In genomic region chr3:42591811-42592210, GRCh38 we compare ENCODE assay signal across 9 cellular contexts. TPM values are rescaled to one million over a fixed set of nuclear protein-coding genes. Genes with fewer than 3 reads are reported as not detected.
DNase-seq lines count a peak whose midpoint lies in the region; ATAC-seq, FAIRE-seq and TF ChIP-seq lines count a peak whose summit lies in the region.
"Had no signal": no experiment of that assay in that cellular context is flagged by ENCODE, and none has a peak within 500 bp of the region (broad histone marks: within the 10 kb centered on the region; RNA-seq: fewer than 3 reads in every experiment).

No MANE protein-coding gene starts in this region.

- peak overlapping the region; percentile 84 for H3K4me3 Mint-ChIP-seq in activated CD8-positive, alpha-beta memory T cell treated with anti-CD3 and anti-CD28 coated beads, Interleukin-2, amount 10 ng/mL, durations not matched to agents 7 days and 5 days
- H3K4me3 Mint-ChIP-seq in activated naive CD8-positive, alpha-beta T cell treated with anti-CD3 and anti-CD28 coated beads for 36 hours, result peak overlapping the region; percentile 92

- H3K4me3 ChIP-seq in iPS-18a (ENCODE audit: low read length), result peak overlapping the region; percentile 77
- peak overlapping the region; percentile 81 for H3K4me3 ChIP-seq in suprapubic skin
- peak overlapping the region in 1 of 2 donors; percentile 66 for H3K4me3 ChIP-seq in small intestine (ENCODE audit: low read depth in 1 of 2, low read length in 2 of 2)

- CTCF ChIA-PET in activated CD8-positive, alpha-beta memory T cell treated with anti-CD3 and anti-CD28 coated beads, Interleukin-2, amount 10 ng/mL, durations not matched to agents 7 days and 5 days (lab: Charles Lee), result interaction anchor here (1.6 to 2.8 kb wide), 3 partner anchors 9 to 90 kb away, joined by 8 to 20 read pairs (median 14); partner anchors contain the start of genes NKTR, SEC22C and VIPR1

- H3K9me3 Mint-ChIP-seq in activated CD8-positive, alpha-beta memory T cell treated with anti-CD3 and anti-CD28 coated beads, Interleukin-2, amount 10 ng/mL, durations not matched to agents 7 days and 5 days (ENCODE audit: low read depth), result no peaks in the 10 kb centered on the region
- no peaks in the 10 kb centered on the region for H3K9me3 Mint-ChIP-seq in activated naive CD8-positive, alpha-beta T cell treated with anti-CD3 and anti-CD28 coated beads for 36 hours

- no peak for TF ChIP-seq CTCF in suprapubic skin (IDR thresholded peaks at IDR 0.05)

- H3K27ac ChIP-seq in iPS-18a (ENCODE audit: low read length), result no peak overlapping the region
- H3K27ac ChIP-seq in suprapubic skin, result peak overlapping the region; percentile 87
- peak overlapping the region in 1 of 2 donors; percentile 80 for H3K27ac ChIP-seq in small intestine (ENCODE audit: low read depth in 1 of 2, low read length in 1 of 2)

- H3K27me3 Mint-ChIP-seq in activated CD8-positive, alpha-beta memory T cell treated with anti-CD3 and anti-CD28 coated beads, Interleukin-2, amount 10 ng/mL, durations not matched to agents 7 days and 5 days, result no peaks in the 10 kb centered on the region
- H3K27me3 Mint-ChIP-seq in activated naive CD8-positive, alpha-beta T cell treated with anti-CD3 and anti-CD28 coated beads for 36 hours, result no peaks in the 10 kb centered on the region

- H3K27ac Mint-ChIP-seq in activated CD8-positive, alpha-beta memory T cell treated with anti-CD3 and anti-CD28 coated beads, Interleukin-2, amount 10 ng/mL, durations not matched to agents 7 days and 5 days, result peak overlapping the region; percentile 98
- H3K27ac Mint-ChIP-seq in activated naive CD8-positive, alpha-beta T cell treated with anti-CD3 and anti-CD28 coated beads for 36 hours, result peak overlapping the region; percentile 94

- peaks cover 35% of the 10 kb centered on the region for H3K36me3 Mint-ChIP-seq in activated CD8-positive, alpha-beta memory T cell treated with anti-CD3 and anti-CD28 coated beads, Interleukin-2, amount 10 ng/mL, durations not matched to agents 7 days and 5 days
- H3K36me3 Mint-ChIP-seq in activated naive CD8-positive, alpha-beta T cell treated with anti-CD3 and anti-CD28 coated beads for 36 hours, result peaks cover 30% of the 10 kb centered on the region

- H3K27me3 ChIP-seq in iPS-18a (ENCODE audit: control insufficient read depth, insufficient read depth, low read length) (no peaks in the 10 kb centered on the region), suprapubic skin (no peaks in the 10 kb centered on the region), small intestine (ENCODE audit: control insufficient read depth in 2 of 2, insufficient read depth in 2 of 2, low read length in 2 of 2) (no peaks in the 10 kb centered on the region)

- DNase-seq in activated CD8-positive, alpha-beta memory T cell treated with anti-CD3 and anti-CD28 coated beads, Interleukin-2, amount 10 ng/mL, durations not matched to agents 7 days and 5 days, result no peak
- no peak for DNase-seq in activated CD8-positive, alpha-beta memory T cell treated with anti-CD3 and anti-CD28 coated beads, Interleukin-2, amount 50 U/mL, for 48 hours
- DNase-seq in activated naive CD8-positive, alpha-beta T cell treated with anti-CD3 and anti-CD28 coated beads for 36 hours, result no peak
- DNase-seq in suprapubic skin (ENCODE audit: low spot score in 2 of 2) (no peak), NCI-H69 (lab: John Stamatoyannopoulos, UW) (no peak), small intestine (no peak)
- DNase-seq in stimulated activated naive CD4-positive, alpha-beta T cell treated with Interleukin-2 at 50 U/mL for 16 hours (lab: John Stamatoyannopoulos, UW), result no peak

- peak overlapping the region; percentile 86 for H3K9ac ChIP-seq in iPS-18a (ENCODE audit: low read length)

- H3K4me1 ChIP-seq in iPS-18a (ENCODE audit: control insufficient read depth, low read depth, low read length), result peaks cover 20% of the 10 kb centered on the region
- peaks cover 30% of the 10 kb centered on the region for H3K4me1 ChIP-seq in suprapubic skin
- H3K4me1 ChIP-seq in small intestine (ENCODE audit: control insufficient read depth in 2 of 2, insufficient read depth in 1 of 2, low read depth in 1 of 2, low read length in 1 of 2), result peaks cover 0 to 7% of the 10 kb centered on the region in 2 donors

- no peak for FAIRE-seq in small intestine (lab: Jason Lieb, UNC)
- FAIRE-seq: kidney had no signal

- no peak for TF ChIP-seq EP300 in suprapubic skin (IDR thresholded peaks at IDR 0.05)

- no peak for ATAC-seq in activated CD8-positive, alpha-beta memory T cell treated with anti-CD3 and anti-CD28 coated beads, Interleukin-2, amount 10 ng/mL, durations not matched to agents 7 days and 5 days

- no peak for TF ChIP-seq POLR2A in suprapubic skin (IDR thresholded peaks at IDR 0.05)

- H3K4me1 Mint-ChIP-seq in activated CD8-positive, alpha-beta memory T cell treated with anti-CD3 and anti-CD28 coated beads, Interleukin-2, amount 10 ng/mL, durations not matched to agents 7 days and 5 days, result peaks cover 41% of the 10 kb centered on the region
- peaks cover 33% of the 10 kb centered on the region for H3K4me1 Mint-ChIP-seq in activated naive CD8-positive, alpha-beta T cell treated with anti-CD3 and anti-CD28 coated beads for 36 hours

- H3K36me3 ChIP-seq in iPS-18a (ENCODE audit: control insufficient read depth, low read depth, low read length) (peaks cover 21% of the 10 kb centered on the region), suprapubic skin (peaks cover 19% of the 10 kb centered on the region), small intestine (ENCODE audit: control insufficient read depth in 2 of 2, insufficient read depth in 2 of 2, low read length in 2 of 2) (peaks cover 3% of the 10 kb centered on the region in 2 donors)

- H3K9me3 ChIP-seq in iPS-18a (ENCODE audit: control insufficient read depth, low read depth, low read length) (no peaks in the 10 kb centered on the region), suprapubic skin (no peaks in the 10 kb centered on the region), small intestine (ENCODE audit: control insufficient read depth, low read depth) (no peaks in the 10 kb centered on the region)

- WGBS in suprapubic skin, result 68% methylated on average over 4 of the region's 4 CpGs
- 64 to 75% (median 67%) methylated on average over 4 of the region's 4 CpGs for WGBS in small intestine, 3 donors

RNA-seq across cellular contexts. Expression of gene SS18L2, which starts 1.2 kb away (rescaled TPM):
- 10 to 100 TPM; 59.3 to 71.9 TPM for total RNA-seq in activated CD8-positive, alpha-beta memory T cell treated with anti-CD3 and anti-CD28 coated beads, Interleukin-2, amount 10 ng/mL, durations not matched to agents 7 days and 5 days
- total RNA-seq in activated naive CD8-positive, alpha-beta T cell treated with anti-CD3 and anti-CD28 coated beads for 36 hours, result 10 to 100 TPM; 77.2 to 78.7 TPM
- 10 to 100 TPM; 15.8 to 30.9 (median 23.9) TPM for total RNA-seq in suprapubic skin
- 10 to 100 TPM; 41.9 to 87.9 (median 70.8) TPM for polyA plus RNA-seq in small intestine

RNA-seq across cellular contexts. Expression of gene NKTR, which starts 8.7 kb away (rescaled TPM):
- total RNA-seq in activated CD8-positive, alpha-beta memory T cell treated with anti-CD3 and anti-CD28 coated beads, Interleukin-2, amount 10 ng/mL, durations not matched to agents 7 days and 5 days, result 100 to 1,000 TPM in 1 of 2 experiments, 10 to 100 TPM in 1; 76.0 to 120 TPM
- 10 to 100 TPM; 43.9 to 52.9 TPM for total RNA-seq in activated naive CD8-positive, alpha-beta T cell treated with anti-CD3 and anti-CD28 coated beads for 36 hours
- 100 to 1,000 TPM in 1 of 4 donors, 10 to 100 TPM in 3; 47.7 to 328 (median 66.8) TPM for total RNA-seq in suprapubic skin
- 10 to 100 TPM; 11.3 to 25.0 (median 11.5) TPM for polyA plus RNA-seq in small intestine

RNA-seq across cellular contexts. Expression of gene SEC22C, which starts 10.0 kb away (rescaled TPM):
- 10 to 100 TPM; 46.1 to 47.3 TPM for total RNA-seq in activated CD8-positive, alpha-beta memory T cell treated with anti-CD3 and anti-CD28 coated beads, Interleukin-2, amount 10 ng/mL, durations not matched to agents 7 days and 5 days
- 10 to 100 TPM; 40.0 to 42.3 TPM for total RNA-seq in activated naive CD8-positive, alpha-beta T cell treated with anti-CD3 and anti-CD28 coated beads for 36 hours
- total RNA-seq in suprapubic skin, result 10 to 100 TPM; 22.4 to 44.4 (median 28.5) TPM
- 10 to 100 TPM; 24.1 to 49.9 (median 43.0) TPM for polyA plus RNA-seq in small intestine
